ENCODE assay signal across 1 cellular context in the genomic region with DNA sequence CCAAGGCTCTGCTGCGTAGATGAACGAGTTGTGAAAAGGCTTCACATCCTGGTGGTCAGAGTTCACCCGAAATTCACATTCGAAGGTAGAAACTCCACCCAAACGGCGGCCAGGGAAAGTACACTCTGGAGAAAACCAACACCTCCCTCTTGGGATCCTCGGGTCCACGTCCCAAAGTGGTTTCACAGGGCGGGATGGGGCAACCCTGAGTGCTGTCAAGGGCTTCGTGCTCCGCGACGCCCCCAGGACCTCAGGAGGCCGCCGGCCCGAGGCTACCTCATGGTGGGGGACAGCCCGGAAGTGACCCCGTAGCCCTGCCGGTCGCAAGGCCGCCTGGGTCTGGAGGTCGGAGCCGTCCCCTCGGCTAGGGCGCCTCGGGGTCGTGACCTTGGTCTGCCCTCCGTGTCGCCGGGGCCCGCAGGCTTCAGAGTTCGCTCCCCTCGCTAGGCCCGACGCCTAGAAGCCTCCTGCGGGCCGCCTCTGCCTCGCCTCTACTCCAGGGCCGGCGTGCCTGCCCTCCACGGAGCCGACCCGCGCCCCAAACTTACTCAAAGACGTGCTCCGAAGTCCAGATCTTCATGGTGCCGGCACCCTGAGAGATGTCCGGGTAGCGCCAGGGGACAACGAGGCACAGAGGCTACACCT.
TF ChIP-seq lines count a peak whose summit lies in the region.

A gene (minus strand): TSS at position 636 of the 645 bp plus-strand sequence. CDS start 56 bp downstream, at position 580.

TF ChIP-seq in HepG2, 621 proteins besides CTCF, POLR2A, EP300 and RAD21 (continued from another document and continues in another):
- TF ChIP-seq, protein P1, sequence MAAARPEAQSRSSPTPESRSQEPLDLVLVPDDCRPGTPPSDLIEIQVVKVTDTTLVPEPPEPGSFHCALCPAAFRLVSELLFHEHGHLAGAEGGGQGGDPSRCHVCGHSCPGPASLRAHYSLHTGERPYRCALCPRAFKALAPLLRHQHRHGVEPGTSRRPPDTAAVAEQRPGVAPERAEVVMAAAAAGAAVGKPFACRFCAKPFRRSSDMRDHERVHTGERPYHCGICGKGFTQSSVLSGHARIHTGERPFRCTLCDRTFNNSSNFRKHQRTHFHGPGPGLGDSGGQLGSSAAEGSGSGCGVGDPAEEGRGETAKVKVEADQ (CRISPR knock-in tag; IDR thresholded peaks at IDR 0.05; ENCODE audit: borderline replicate concordance), result no peak
- TF ChIP-seq SRSF9 (IDR thresholded peaks at IDR 0.05; ENCODE audit: borderline replicate concordance, insufficient read depth, low read depth, low read length, poor library complexity, severe bottlenecking) (no peak), ZC3H13 (CRISPR knock-in tag; IDR thresholded peaks at IDR 0.05) (no peak), ZNF207 (IDR thresholded peaks at IDR 0.05; ENCODE audit: borderline replicate concordance) (no peak), ZNF124 (CRISPR knock-in tag; IDR thresholded peaks at IDR 0.05) (peak; percentile 24; the same call in 1 of the 2 replicates), GFI1 (CRISPR knock-in tag; IDR thresholded peaks at IDR 0.05; ENCODE audit: borderline replicate concordance) (peak; percentile 22; the same call in 1 of the 2 replicates), ZNF605 (CRISPR knock-in tag; IDR thresholded peaks at IDR 0.05) (peak; percentile 51; the same call in 1 of the 2 replicates), ZNF75D (CRISPR knock-in tag; IDR thresholded peaks at IDR 0.05; ENCODE audit: borderline replicate concordance) (no peak), ZNF256 (CRISPR knock-in tag; conservative IDR thresholded peaks at IDR 0.05) (peak; percentile 62; the same call in 1 of the 2 replicates), ZNF260 (CRISPR knock-in tag; IDR thresholded peaks at IDR 0.05; ENCODE audit: borderline replicate concordance, low read depth) (no peak), ZNF614 (CRISPR knock-in tag; IDR thresholded peaks at IDR 0.05; ENCODE audit: borderline replicate concordance) (no peak), TSC22D2 (CRISPR knock-in tag; IDR thresholded peaks at IDR 0.05; ENCODE audit: borderline replicate concordance) (no peak), FOXK1 (CRISPR knock-in tag; IDR thresholded peaks at IDR 0.05; ENCODE audit: borderline replicate concordance, low read depth) (no peak), ZNF367 (CRISPR knock-in tag; IDR thresholded peaks at IDR 0.05; ENCODE audit: borderline replicate concordance) (no peak), HNF4A (CRISPR knock-in tag; IDR thresholded peaks at IDR 0.05) (peak; percentile 26), KLF12 (CRISPR knock-in tag; IDR thresholded peaks at IDR 0.05; ENCODE audit: borderline replicate concordance) (no peak), FOXA1 (IDR thresholded peaks at IDR 0.05) (no peak), FOXA1 (CRISPR knock-in tag; IDR thresholded peaks at IDR 0.05) (no peak), ZBTB1 (CRISPR knock-in tag; IDR thresholded peaks at IDR 0.05; ENCODE audit: borderline replicate concordance) (no peak; the same call in 1 of the 2 replicates), MED13 (CRISPR knock-in tag; IDR thresholded peaks at IDR 0.05) (0 out of 2 replicates have a peak, but pooled peaks have one; percentile 36), DNMT1 (CRISPR knock-in tag; IDR thresholded peaks at IDR 0.05) (peak; percentile 67; the same call in 1 of the 2 replicates), NFRKB (IDR thresholded peaks at IDR 0.05) (no peak), FOXO1 (CRISPR knock-in tag; IDR thresholded peaks at IDR 0.05) (no peak), MED1 (CRISPR knock-in tag; IDR thresholded peaks at IDR 0.05) (no peak), ZNF883 (CRISPR knock-in tag; IDR thresholded peaks at IDR 0.05; ENCODE audit: not compliant biosample characterization) (no peak), ZNF652 (CRISPR knock-in tag; IDR thresholded peaks at IDR 0.05; ENCODE audit: borderline replicate concordance, low read depth) (no peak), CBX1 (IDR thresholded peaks at IDR 0.05; ENCODE audit: low read depth) (peak; percentile 33), EED (CRISPR knock-in tag; IDR thresholded peaks at IDR 0.05) (no peak; the same call in 1 of the 2 replicates), U2AF1 (optimal IDR thresholded peaks at IDR 0.05; ENCODE audit: low read depth, low read length) (no peak), BCL6 (CRISPR knock-in tag; IDR thresholded peaks at IDR 0.05) (peak; percentile 45; the same call in 1 of the 2 replicates), ZNF10 (CRISPR knock-in tag; IDR thresholded peaks at IDR 0.05; ENCODE audit: borderline replicate concordance, low read depth) (no peak), JARID2 (CRISPR knock-in tag; IDR thresholded peaks at IDR 0.05; ENCODE audit: insufficient replicate concordance) (peak; percentile 48), KLF16 (CRISPR knock-in tag; IDR thresholded peaks at IDR 0.05) (0 out of 4 replicates have a peak, but pooled peaks of 1 of the 2 experiments have one; percentile 38), ZNF543 (CRISPR knock-in tag; IDR thresholded peaks at IDR 0.05) (peak; percentile 71; the same call in 1 of the 2 replicates), ZNF558 (CRISPR knock-in tag; IDR thresholded peaks at IDR 0.05; ENCODE audit: borderline replicate concordance) (peak; percentile 81; the same call in 1 of the 2 replicates), PTBP1 (IDR thresholded peaks at IDR 0.05; ENCODE audit: low read depth, low read length, poor library complexity, severe bottlenecking) (no peak), GABPB1 (CRISPR knock-in tag; IDR thresholded peaks at IDR 0.05) (peak; percentile 90), ZNF382 (CRISPR knock-in tag; IDR thresholded peaks at IDR 0.05; ENCODE audit: borderline replicate concordance) (no peak), TCF12 (IDR thresholded peaks at IDR 0.05) (no peak), TCF12 (CRISPR knock-in tag; IDR thresholded peaks at IDR 0.05) (no peak)
- TF ChIP-seq, protein P2, sequence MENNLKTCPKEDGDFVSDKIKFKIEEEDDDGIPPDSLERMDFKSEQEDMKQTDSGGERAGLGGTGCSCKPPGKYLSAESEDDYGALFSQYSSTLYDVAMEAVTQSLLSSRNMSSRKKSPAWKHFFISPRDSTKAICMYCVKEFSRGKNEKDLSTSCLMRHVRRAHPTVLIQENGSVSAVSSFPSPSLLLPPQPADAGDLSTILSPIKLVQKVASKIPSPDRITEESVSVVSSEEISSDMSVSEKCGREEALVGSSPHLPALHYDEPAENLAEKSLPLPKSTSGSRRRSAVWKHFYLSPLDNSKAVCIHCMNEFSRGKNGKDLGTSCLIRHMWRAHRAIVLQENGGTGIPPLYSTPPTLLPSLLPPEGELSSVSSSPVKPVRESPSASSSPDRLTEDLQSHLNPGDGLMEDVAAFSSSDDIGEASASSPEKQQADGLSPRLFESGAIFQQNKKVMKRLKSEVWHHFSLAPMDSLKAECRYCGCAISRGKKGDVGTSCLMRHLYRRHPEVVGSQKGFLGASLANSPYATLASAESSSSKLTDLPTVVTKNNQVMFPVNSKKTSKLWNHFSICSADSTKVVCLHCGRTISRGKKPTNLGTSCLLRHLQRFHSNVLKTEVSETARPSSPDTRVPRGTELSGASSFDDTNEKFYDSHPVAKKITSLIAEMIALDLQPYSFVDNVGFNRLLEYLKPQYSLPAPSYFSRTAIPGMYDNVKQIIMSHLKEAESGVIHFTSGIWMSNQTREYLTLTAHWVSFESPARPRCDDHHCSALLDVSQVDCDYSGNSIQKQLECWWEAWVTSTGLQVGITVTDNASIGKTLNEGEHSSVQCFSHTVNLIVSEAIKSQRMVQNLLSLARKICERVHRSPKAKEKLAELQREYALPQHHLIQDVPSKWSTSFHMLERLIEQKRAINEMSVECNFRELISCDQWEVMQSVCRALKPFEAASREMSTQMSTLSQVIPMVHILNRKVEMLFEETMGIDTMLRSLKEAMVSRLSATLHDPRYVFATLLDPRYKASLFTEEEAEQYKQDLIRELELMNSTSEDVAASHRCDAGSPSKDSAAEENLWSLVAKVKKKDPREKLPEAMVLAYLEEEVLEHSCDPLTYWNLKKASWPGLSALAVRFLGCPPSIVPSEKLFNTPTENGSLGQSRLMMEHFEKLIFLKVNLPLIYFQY (CRISPR knock-in tag; IDR thresholded peaks at IDR 0.05; ENCODE audit: borderline replicate concordance), result no peak
- TF ChIP-seq, protein P3, sequence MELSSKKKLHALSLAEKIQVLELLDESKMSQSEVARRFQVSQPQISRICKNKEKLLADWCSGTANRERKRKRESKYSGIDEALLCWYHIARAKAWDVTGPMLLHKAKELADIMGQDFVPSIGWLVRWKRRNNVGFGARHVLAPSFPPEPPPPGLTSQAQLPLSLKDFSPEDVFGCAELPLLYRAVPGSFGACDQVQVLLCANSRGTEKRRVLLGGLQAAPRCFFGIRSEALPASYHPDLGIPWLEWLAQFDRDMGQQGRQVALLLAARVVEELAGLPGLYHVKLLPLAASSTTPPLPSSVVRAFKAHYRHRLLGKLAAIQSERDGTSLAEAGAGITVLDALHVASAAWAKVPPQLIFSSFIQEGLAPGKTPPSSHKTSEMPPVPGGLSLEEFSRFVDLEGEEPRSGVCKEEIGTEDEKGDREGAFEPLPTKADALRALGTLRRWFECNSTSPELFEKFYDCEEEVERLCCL (CRISPR knock-in tag; IDR thresholded peaks at IDR 0.05; ENCODE audit: borderline replicate concordance), result no peak
- TF ChIP-seq, protein P4, sequence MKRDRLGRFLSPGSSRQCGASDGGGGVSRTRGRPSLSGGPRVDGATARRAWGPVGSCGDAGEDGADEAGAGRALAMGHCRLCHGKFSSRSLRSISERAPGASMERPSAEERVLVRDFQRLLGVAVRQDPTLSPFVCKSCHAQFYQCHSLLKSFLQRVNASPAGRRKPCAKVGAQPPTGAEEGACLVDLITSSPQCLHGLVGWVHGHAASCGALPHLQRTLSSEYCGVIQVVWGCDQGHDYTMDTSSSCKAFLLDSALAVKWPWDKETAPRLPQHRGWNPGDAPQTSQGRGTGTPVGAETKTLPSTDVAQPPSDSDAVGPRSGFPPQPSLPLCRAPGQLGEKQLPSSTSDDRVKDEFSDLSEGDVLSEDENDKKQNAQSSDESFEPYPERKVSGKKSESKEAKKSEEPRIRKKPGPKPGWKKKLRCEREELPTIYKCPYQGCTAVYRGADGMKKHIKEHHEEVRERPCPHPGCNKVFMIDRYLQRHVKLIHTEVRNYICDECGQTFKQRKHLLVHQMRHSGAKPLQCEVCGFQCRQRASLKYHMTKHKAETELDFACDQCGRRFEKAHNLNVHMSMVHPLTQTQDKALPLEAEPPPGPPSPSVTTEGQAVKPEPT (CRISPR knock-in tag; IDR thresholded peaks at IDR 0.05; ENCODE audit: low read depth), result peak; percentile 64; the same call in 1 of the 2 replicates
- TF ChIP-seq, protein P5, sequence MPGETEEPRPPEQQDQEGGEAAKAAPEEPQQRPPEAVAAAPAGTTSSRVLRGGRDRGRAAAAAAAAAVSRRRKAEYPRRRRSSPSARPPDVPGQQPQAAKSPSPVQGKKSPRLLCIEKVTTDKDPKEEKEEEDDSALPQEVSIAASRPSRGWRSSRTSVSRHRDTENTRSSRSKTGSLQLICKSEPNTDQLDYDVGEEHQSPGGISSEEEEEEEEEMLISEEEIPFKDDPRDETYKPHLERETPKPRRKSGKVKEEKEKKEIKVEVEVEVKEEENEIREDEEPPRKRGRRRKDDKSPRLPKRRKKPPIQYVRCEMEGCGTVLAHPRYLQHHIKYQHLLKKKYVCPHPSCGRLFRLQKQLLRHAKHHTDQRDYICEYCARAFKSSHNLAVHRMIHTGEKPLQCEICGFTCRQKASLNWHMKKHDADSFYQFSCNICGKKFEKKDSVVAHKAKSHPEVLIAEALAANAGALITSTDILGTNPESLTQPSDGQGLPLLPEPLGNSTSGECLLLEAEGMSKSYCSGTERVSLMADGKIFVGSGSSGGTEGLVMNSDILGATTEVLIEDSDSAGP (CRISPR knock-in tag; IDR thresholded peaks at IDR 0.05; ENCODE audit: borderline replicate concordance), result peak; percentile 51; the same call in 1 of the 2 replicates
- TF ChIP-seq, protein P6, sequence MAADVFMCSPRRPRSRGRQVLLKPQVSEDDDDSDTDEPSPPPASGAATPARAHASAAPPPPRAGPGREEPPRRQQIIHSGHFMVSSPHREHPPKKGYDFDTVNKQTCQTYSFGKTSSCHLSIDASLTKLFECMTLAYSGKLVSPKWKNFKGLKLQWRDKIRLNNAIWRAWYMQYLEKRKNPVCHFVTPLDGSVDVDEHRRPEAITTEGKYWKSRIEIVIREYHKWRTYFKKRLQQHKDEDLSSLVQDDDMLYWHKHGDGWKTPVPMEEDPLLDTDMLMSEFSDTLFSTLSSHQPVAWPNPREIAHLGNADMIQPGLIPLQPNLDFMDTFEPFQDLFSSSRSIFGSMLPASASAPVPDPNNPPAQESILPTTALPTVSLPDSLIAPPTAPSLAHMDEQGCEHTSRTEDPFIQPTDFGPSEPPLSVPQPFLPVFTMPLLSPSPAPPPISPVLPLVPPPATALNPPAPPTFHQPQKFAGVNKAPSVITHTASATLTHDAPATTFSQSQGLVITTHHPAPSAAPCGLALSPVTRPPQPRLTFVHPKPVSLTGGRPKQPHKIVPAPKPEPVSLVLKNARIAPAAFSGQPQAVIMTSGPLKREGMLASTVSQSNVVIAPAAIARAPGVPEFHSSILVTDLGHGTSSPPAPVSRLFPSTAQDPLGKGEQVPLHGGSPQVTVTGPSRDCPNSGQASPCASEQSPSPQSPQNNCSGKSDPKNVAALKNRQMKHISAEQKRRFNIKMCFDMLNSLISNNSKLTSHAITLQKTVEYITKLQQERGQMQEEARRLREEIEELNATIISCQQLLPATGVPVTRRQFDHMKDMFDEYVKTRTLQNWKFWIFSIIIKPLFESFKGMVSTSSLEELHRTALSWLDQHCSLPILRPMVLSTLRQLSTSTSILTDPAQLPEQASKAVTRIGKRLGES (CRISPR knock-in tag; IDR thresholded peaks at IDR 0.05; ENCODE audit: borderline replicate concordance), result no peak
- TF ChIP-seq, protein P7, sequence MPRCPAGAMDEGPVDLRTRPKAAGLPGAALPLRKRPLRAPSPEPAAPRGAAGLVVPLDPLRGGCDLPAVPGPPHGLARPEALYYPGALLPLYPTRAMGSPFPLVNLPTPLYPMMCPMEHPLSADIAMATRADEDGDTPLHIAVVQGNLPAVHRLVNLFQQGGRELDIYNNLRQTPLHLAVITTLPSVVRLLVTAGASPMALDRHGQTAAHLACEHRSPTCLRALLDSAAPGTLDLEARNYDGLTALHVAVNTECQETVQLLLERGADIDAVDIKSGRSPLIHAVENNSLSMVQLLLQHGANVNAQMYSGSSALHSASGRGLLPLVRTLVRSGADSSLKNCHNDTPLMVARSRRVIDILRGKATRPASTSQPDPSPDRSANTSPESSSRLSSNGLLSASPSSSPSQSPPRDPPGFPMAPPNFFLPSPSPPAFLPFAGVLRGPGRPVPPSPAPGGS (CRISPR knock-in tag; IDR thresholded peaks at IDR 0.05), result no peak; the same call in 1 of the 2 replicates
- TF ChIP-seq, protein P8, sequence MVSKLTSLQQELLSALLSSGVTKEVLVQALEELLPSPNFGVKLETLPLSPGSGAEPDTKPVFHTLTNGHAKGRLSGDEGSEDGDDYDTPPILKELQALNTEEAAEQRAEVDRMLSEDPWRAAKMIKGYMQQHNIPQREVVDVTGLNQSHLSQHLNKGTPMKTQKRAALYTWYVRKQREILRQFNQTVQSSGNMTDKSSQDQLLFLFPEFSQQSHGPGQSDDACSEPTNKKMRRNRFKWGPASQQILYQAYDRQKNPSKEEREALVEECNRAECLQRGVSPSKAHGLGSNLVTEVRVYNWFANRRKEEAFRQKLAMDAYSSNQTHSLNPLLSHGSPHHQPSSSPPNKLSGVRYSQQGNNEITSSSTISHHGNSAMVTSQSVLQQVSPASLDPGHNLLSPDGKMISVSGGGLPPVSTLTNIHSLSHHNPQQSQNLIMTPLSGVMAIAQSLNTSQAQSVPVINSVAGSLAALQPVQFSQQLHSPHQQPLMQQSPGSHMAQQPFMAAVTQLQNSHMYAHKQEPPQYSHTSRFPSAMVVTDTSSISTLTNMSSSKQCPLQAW (CRISPR knock-in tag; IDR thresholded peaks at IDR 0.05), result peak; percentile 51; the same call in 1 of the 2 replicates
